In the genomic region with DNA sequence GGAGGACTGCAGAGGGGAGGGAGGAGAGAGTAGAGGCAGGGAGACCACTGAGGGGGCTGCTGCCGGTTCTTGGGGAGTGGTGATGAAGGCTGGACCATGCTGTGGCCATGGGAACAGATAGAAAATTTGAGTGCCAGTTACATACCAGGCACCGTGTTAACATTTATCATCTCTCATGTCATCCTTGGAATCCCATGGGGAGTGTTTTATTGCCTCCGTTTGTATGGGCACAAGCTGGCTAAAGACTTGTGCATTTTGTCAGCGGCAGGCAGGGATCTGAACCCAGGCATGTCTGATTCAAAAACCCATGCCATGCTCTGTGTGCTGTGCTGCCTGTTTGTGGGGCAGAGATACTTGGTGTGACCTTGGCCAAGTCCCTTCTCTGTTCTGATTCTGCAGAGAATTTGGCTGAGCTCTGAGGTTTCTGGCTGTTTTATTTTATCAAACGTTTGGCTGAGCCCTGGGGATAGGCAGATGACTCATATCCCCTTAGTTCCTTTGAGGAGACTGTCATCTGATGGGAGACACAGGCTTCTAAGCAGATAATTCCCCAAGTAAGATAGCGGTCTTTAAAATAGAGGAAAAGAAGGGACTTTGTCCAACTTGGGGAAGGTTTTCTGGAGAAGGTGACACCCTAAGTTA, we compare ENCODE assay signal across 14 cellular contexts. TPM values are rescaled to one million over a fixed set of nuclear protein-coding genes. Genes with fewer than 3 reads are reported as not detected.
A peak's percentile ranks its signal among the peaks of the same experiment; 100 is the strongest.
DNase-seq lines count a peak whose midpoint lies in the region; ATAC-seq, FAIRE-seq and TF ChIP-seq lines count a peak whose summit lies in the region.
"Had no signal": no experiment of that assay in that cellular context is flagged by ENCODE, and none has a peak within 500 bp of the region (broad histone marks: within the 10 kb centered on the region; RNA-seq: fewer than 3 reads in every experiment).

No MANE protein-coding gene starts in this region.

- in situ Hi-C loops in K562 (cut with MboI) = no loop called here

- 1% methylated on average over 6 of the region's 6 CpGs for WGBS in K562 (ENCODE audit: insufficient coverage, low coverage, missing lambda C conversion rate)
- WGBS in right lobe of liver (ENCODE audit: insufficient coverage, low coverage, low lambda C conversion rate, missing lambda C conversion rate) = 26% methylated on average over 6 of the region's 6 CpGs

- H3K9ac ChIP-seq in K562 (ENCODE audit: insufficient read depth in 1 of 2, low read depth in 2 of 2, low read length in 2 of 2) = no peak overlapping the region

- H3K36me3 ChIP-seq in ACC112 (ENCODE audit: insufficient read depth, low read length) = no peaks in the 10 kb centered on the region
- no peaks in the 10 kb centered on the region for H3K36me3 ChIP-seq in K562 (ENCODE audit: control insufficient read depth, insufficient read depth, low read length)
- H3K36me3 ChIP-seq in right lobe of liver = no peaks in the 10 kb centered on the region

- TF ChIP-seq POLR2A in K562 (conservative IDR thresholded peaks at IDR 0.05) (no peak), right lobe of liver (IDR thresholded peaks at IDR 0.05) (no peak)

- H3K79me2 ChIP-seq in ACC112 (ENCODE audit: control insufficient read depth, insufficient read depth, low read length, unreplicated experiment) (no peaks in the 10 kb centered on the region), K562 (ENCODE audit: control insufficient read depth, insufficient read depth, low read length) (no peaks in the 10 kb centered on the region)

- TF ChIP-seq RAD21 in K562 (CRISPR knock-in tag; conservative IDR thresholded peaks at IDR 0.05 in 1 of 2, IDR thresholded peaks at IDR 0.05 in 1 of 2) = no peak

- no peak overlapping the region for H3K4me3 ChIP-seq in ACC112 (ENCODE audit: low read depth, low read length)
- H3K4me3 ChIP-seq in K562 = no peak overlapping the region
- H3K4me3 ChIP-seq in right lobe of liver = no peak overlapping the region

- BruUV-seq in K562 (replicated peaks; lab: Mats Ljungman, UMichigan) = no TSS peak

- no peak overlapping the region for H2AFZ ChIP-seq in ACC112 (ENCODE audit: low read length, unreplicated experiment)
- H2AFZ ChIP-seq in K562 (ENCODE audit: low read depth, low read length) = no peak overlapping the region

- FAIRE-seq in K562 (lab: Jason Lieb, UNC) = peak; percentile 35

- DNase-seq in M059J (ENCODE audit: low read depth) (peak; percentile 89), K562 (ENCODE audit: extremely low read depth in 1 of 4, low spot score in 3 of 4) (peak in 2 of 4 experiments; percentile 23 to 28), right lobe of liver (peak in 1 of 3 donors; percentile 8), GOT3 (lab: John Stamatoyannopoulos, UW) (no peak), NCI-H1092 treated with DMSO at 0.1 percent for 48 hours (lab: John Stamatoyannopoulos, UW) (no peak)
- no peak for DNase-seq in activated CD8-positive, alpha-beta memory T cell treated with anti-CD3 and anti-CD28 coated beads for 24 hours
- DNase-seq: activated CD4-positive, alpha-beta memory T cell treated with anti-CD3 and anti-CD28 coated beads, Interleukin-2, amount 10 ng/mL, durations not matched to agents 7 days and 5 days; activated naive CD8-positive, alpha-beta T cell treated with anti-CD3 and anti-CD28 coated beads, Interleukin-2, amount 50 U/mL, for 24 hours; CD4-positive, CD25-positive, alpha-beta regulatory T cell; naive B cell; NCI-H1436; stimulated activated CD4-positive, alpha-beta T cell treated with anti-CD3 and anti-CD28 coated beads, Interleukin-1b, Interleukin-23, amount 100 ng/mL, for 48 hours had no signal

- no peak overlapping the region for H3K4me2 ChIP-seq in K562 (ENCODE audit: insufficient read depth, low read length)

- peak overlapping the region; percentile 41; the same call in 1 of the 2 replicates for H3K27ac ChIP-seq in ACC112 (ENCODE audit: low read depth, low read length)
- no peak overlapping the region for H3K27ac ChIP-seq in K562 (ENCODE audit: extremely low read depth, low read depth, low read length)
- peak overlapping the region; percentile 72 to 84 (median 80) for H3K27ac ChIP-seq in right lobe of liver

- H4K20me1 ChIP-seq in K562 (replicated peaks; ENCODE audit: control insufficient read depth, insufficient read depth, low read length) = peaks cover 16% of the 10 kb centered on the region

- POLR2A ChIA-PET in K562 (lab: Yijun Ruan, JAX) = interaction anchor here (0.6 to 0.7 kb wide), 2 partner anchors 14 to 130 kb away, joined by 3 read pairs; no protein-coding TSS in a partner anchor

- TF ChIP-seq CTCF in K562 (IDR thresholded peaks at IDR 0.05 in 2 of 3, conservative IDR thresholded peaks at IDR 0.05 in 1 of 3; ENCODE audit: insufficient read depth in 2 of 3, low read depth in 1 of 3, low read length in 3 of 3) (no peak), right lobe of liver (IDR thresholded peaks at IDR 0.05) (no peak)

- intact Hi-C loops in K562 (cut with micrococcal nuclease) (no loop called here), right lobe of liver (cut with DNase I) (no loop called here)

- TF ChIP-seq EP300 in K562 (IDR thresholded peaks at IDR 0.05; ENCODE audit: low read length) = no peak; the same call in 1 of the 2 replicates

- ATAC-seq in K562 = peak; percentile 53
- peak in 2 of 4 donors; percentile 8 to 31 for ATAC-seq in right lobe of liver
- ATAC-seq in GM21423 (IDR thresholded peaks at IDR 0.05; ENCODE audit: unreplicated experiment) = no peak
- ATAC-seq: activated naive CD8-positive, alpha-beta T cell treated with anti-CD3 and anti-CD28 coated beads, Interleukin-2, amount 50 U/mL, for 24 hours had no signal

- H3K27me3 ChIP-seq in ACC112 (ENCODE audit: insufficient read depth, low read length) (no peaks in the 10 kb centered on the region), K562 (ENCODE audit: control insufficient read depth in 2 of 2, insufficient read depth in 2 of 2, low read length in 2 of 2) (peaks cover 0 to 47% of the 10 kb centered on the region in 2 experiments; a peak in 3 of 5 replicates), right lobe of liver (no peaks in the 10 kb centered on the region)

- H3K9me3 ChIP-seq in K562 (replicated peaks; ENCODE audit: control insufficient read depth, insufficient read depth, low read depth, low read length) (no peaks in the 10 kb centered on the region), right lobe of liver (no peaks in the 10 kb centered on the region)

- H3K4me1 ChIP-seq in ACC112 (ENCODE audit: control insufficient read depth, insufficient read depth, low read length, unreplicated experiment) (peaks cover 31% of the 10 kb centered on the region), K562 (replicated peaks in 1 of 2; ENCODE audit: control insufficient read depth in 2 of 2, insufficient read depth in 2 of 2, low read length in 2 of 2) (peaks cover 0 to 8% of the 10 kb centered on the region in 2 experiments; a peak in 2 of 5 replicates), right lobe of liver (peaks cover 0 to 84% (median 38%) of the 10 kb centered on the region in 4 donors)

- no peaks in the 10 kb centered on the region for H3K9me1 ChIP-seq in K562 (ENCODE audit: control insufficient read depth, insufficient read depth, low read length)

- CTCF ChIA-PET in K562 (lab: Yijun Ruan, JAX; ENCODE audit: low intra/inter-chr PET ratio) = no interaction called here

TF ChIP-seq in K562, 482 proteins besides CTCF, POLR2A, EP300 and RAD21 (continues in another document):
- TF ChIP-seq ZNF766 (CRISPR knock-in tag; conservative IDR thresholded peaks at IDR 0.05) (0 out of 2 replicates have a peak, but pooled peaks have one; percentile 26), ARID1B (IDR thresholded peaks at IDR 0.05) (peak; percentile 54), JUND (IDR thresholded peaks at IDR 0.05; ENCODE audit: borderline replicate concordance, low read depth, low read length) (peak; percentile 92), JUND (tag; IDR thresholded peaks at IDR 0.05; ENCODE audit: borderline replicate concordance, low read depth, low read length) (peak; percentile 87; the same call in 2 of the 3 replicates), CBFA2T2 (conservative IDR thresholded peaks at IDR 0.05) (peak; percentile 14; the same call in 1 of the 2 replicates), GATAD2A (IDR thresholded peaks at IDR 0.05) (no peak), JUN (IDR thresholded peaks at IDR 0.05; ENCODE audit: borderline replicate concordance, low read depth, low read length) (peak; percentile 71; the same call in 1 of the 2 replicates), JUN (CRISPR knock-in tag; IDR thresholded peaks at IDR 0.05; ENCODE audit: borderline replicate concordance) (no peak), CBFA2T3 (IDR thresholded peaks at IDR 0.05) (0 out of 2 replicates have a peak, but pooled peaks have one; percentile 30)
- TF ChIP-seq, protein P1, sequence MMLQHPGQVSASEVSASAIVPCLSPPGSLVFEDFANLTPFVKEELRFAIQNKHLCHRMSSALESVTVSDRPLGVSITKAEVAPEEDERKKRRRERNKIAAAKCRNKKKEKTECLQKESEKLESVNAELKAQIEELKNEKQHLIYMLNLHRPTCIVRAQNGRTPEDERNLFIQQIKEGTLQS (IDR thresholded peaks at IDR 0.05) = peak; percentile 75
- TF ChIP-seq, protein P1 (CRISPR knock-in tag; conservative IDR thresholded peaks at IDR 0.05) = no peak

RNA-seq across cellular contexts. Expression of a gene that starts 22.2 kb away (rescaled TPM):
- total RNA-seq in M059J (2014; rRNA removed; shearing (Covaris generic)) = 0.44 and 2.0 TPM in 2 replicates
- total RNA-seq in K562 (2011; cell fraction: chromatin; rRNA removed; ENCODE audit: low replicate concordance) = not detected in 2 replicates
- not detected in 2 replicates for total RNA-seq in K562 (2011; cell fraction: nucleolus; rRNA removed)
- total RNA-seq in K562 (2011; cell fraction: nucleoplasm; rRNA removed) = not detected in 2 replicates
- 0.08 TPM in 1 of 2 replicates, not detected in the other for total RNA-seq in K562 (2014; rRNA removed)
- not detected in 2 replicates for total RNA-seq in K562 (2014; rRNA removed; fragmentation: Illumina TruSeq; extraction: Trizol)
- not detected in 2 replicates for total RNA-seq in K562 (2015; rRNA removed; fragmentation: Illumina TruSeq; extraction: Trizol)
- total RNA-seq in K562 (2021) = 0.07 and 0.16 TPM in 2 replicates
- not detected in 2 replicates for polyA plus RNA-seq in K562 (2011; rRNA removed)
- polyA plus RNA-seq in K562 (2011; cell fraction: cytosol; rRNA removed) = not detected in 2 replicates
- polyA plus RNA-seq in K562 (2011; cell fraction: nucleus; rRNA removed) = 0.04 TPM in 1 of 2 replicates, not detected in the other
- polyA plus RNA-seq in K562 (2012) = not detected in 2 replicates
- not detected in 2 replicates for polyA plus RNA-seq in K562 (2014; fragmentation: Illumina TruSeq; extraction: Trizol)
- polyA plus RNA-seq in K562 (2014; fragmentation: Nextera tagmentation; extraction: Ambion mirVana) = not detected
- polyA plus RNA-seq in K562 (2014; rRNA removed) = 0.07 TPM in 1 of 2 replicates, not detected in the other
- polyA minus RNA-seq in K562 (2011; rRNA and poly(A)+ RNA removed) = not detected in 2 replicates
- polyA minus RNA-seq in K562 (2011; cell fraction: cytosol; rRNA and poly(A)+ RNA removed) = not detected in 2 replicates
- polyA minus RNA-seq in K562 (2011; cell fraction: nucleus; rRNA and poly(A)+ RNA removed) = 0.13 TPM in 1 of 2 replicates, not detected in the other
- total RNA-seq in right lobe of liver = 10 to 100 TPM; 11.8 to 51.9 (median 29.3) TPM
- polyA plus RNA-seq: CD4-positive, CD25-positive, alpha-beta regulatory T cell had no signal
